Comparison of ENCODE assay signal across 8 cellular contexts in genomic region chr3:197942956-197943556, GRCh38. TPM values are rescaled to one million over a fixed set of nuclear protein-coding genes. Genes with fewer than 3 reads are reported as not detected.
DNase-seq lines count a peak whose midpoint lies in the region; ATAC-seq and TF ChIP-seq lines count a peak whose summit lies in the region.

No MANE protein-coding gene starts in this region.

- no peaks in the 10 kb centered on the region for H3K79me2 ChIP-seq in parathyroid adenoma

- H3K4me1 ChIP-seq in RWPE2 (ENCODE audit: insufficient read depth, poor library complexity, severe bottlenecking) (no peaks in the 10 kb centered on the region), esophagus muscularis mucosa (no peaks in the 10 kb centered on the region), parathyroid adenoma (no peaks in the 10 kb centered on the region)

- intact Hi-C loops in esophagus muscularis mucosa (cut with DNase I): loop anchor here (1.0 kb wide), 1 partner anchor 37 kb away; no protein-coding TSS in a partner anchor

- peak; percentile 65 to 80 for ATAC-seq in activated naive CD4-positive, alpha-beta T cell treated with anti-CD3 and anti-CD28 coated beads, Interleukin-2, amount 50 U/mL, for 72 hours
- ATAC-seq in RWPE2 (ENCODE audit: low read depth) (0 out of 3 replicates have a peak, but pooled peaks have one; percentile 49), GM21423 (IDR thresholded peaks at IDR 0.05; ENCODE audit: unreplicated experiment) (no peak)

- DNase-seq in activated naive CD4-positive, alpha-beta T cell treated with anti-CD3 and anti-CD28 coated beads, Interleukin-2, amount 50 U/mL, for 72 hours (ENCODE audit: low spot score in 2 of 2): no peak
- DNase-seq in activated naive CD4-positive, alpha-beta T cell treated with anti-CD3 and anti-CD28 coated beads, Interleukin-2, amount 50 U/mL, for 16 hours: no peak
- DNase-seq in HT1080 (ENCODE audit: low read depth): peak; percentile 61
- DNase-seq in RWPE2 (ENCODE audit: low spot score): no peak
- DNase-seq in esophagus muscularis mucosa (ENCODE audit: extremely low spot score): no peak
- no peak for DNase-seq in cerebellar nuclear complex (lab: John Stamatoyannopoulos, UW)

- H3K36me3 Mint-ChIP-seq in activated naive CD4-positive, alpha-beta T cell treated with anti-CD3 and anti-CD28 coated beads, Interleukin-2, amount 50 U/mL, for 72 hours: no peaks in the 10 kb centered on the region

- no peak overlapping the region for H2AFZ ChIP-seq in parathyroid adenoma

- TF ChIP-seq CTCF in RWPE2 (IDR thresholded peaks at IDR 0.05; ENCODE audit: poor library complexity, severe bottlenecking): peak; percentile 80
- peak; percentile 57 to 79 (median 62) for TF ChIP-seq CTCF in esophagus muscularis mucosa (IDR thresholded peaks at IDR 0.05)
- TF ChIP-seq CTCF in parathyroid adenoma (IDR thresholded peaks at IDR 0.05): peak; percentile 67

- no peak overlapping the region for H3K27ac ChIP-seq in RWPE2 (ENCODE audit: poor library complexity, severe bottlenecking)
- no peak overlapping the region for H3K27ac ChIP-seq in esophagus muscularis mucosa (replicated peaks in 1 of 4)
- H3K27ac ChIP-seq in parathyroid adenoma: no peak overlapping the region

- 39% methylated on average over 2 of the region's 2 CpGs for WGBS in esophagus muscularis mucosa

- TF ChIP-seq EP300 in esophagus muscularis mucosa (IDR thresholded peaks at IDR 0.05): no peak

- no peak overlapping the region for H3K4me3 ChIP-seq in RWPE2 (ENCODE audit: severe bottlenecking)
- H3K4me3 ChIP-seq in esophagus muscularis mucosa: no peak overlapping the region
- no peak overlapping the region for H3K4me3 ChIP-seq in parathyroid adenoma (ENCODE audit: low read depth, low read length)

- H3K9ac ChIP-seq in parathyroid adenoma: no peak overlapping the region

- no peak overlapping the region for H3K4me2 ChIP-seq in parathyroid adenoma (ENCODE audit: low read length)

- H3K27ac Mint-ChIP-seq in activated naive CD4-positive, alpha-beta T cell treated with anti-CD3 and anti-CD28 coated beads, Interleukin-2, amount 50 U/mL, for 72 hours: peak overlapping the region in 1 of 2 donors; percentile 14

- TF ChIP-seq POLR2A in esophagus muscularis mucosa (IDR thresholded peaks at IDR 0.05; ENCODE audit: low read depth): no peak

- H3K36me3 ChIP-seq in RWPE2 (ENCODE audit: low read depth) (no peaks in the 10 kb centered on the region), esophagus muscularis mucosa (peaks cover 0 to 11% (median 4%) of the 10 kb centered on the region in 4 donors), parathyroid adenoma (ENCODE audit: control insufficient read depth, insufficient read depth, low read length) (no peaks in the 10 kb centered on the region)

- H3K27me3 ChIP-seq in RWPE2 (ENCODE audit: insufficient read depth, poor library complexity, severe bottlenecking): no peaks in the 10 kb centered on the region
- no peaks in the 10 kb centered on the region for H3K27me3 ChIP-seq in esophagus muscularis mucosa
- no peaks in the 10 kb centered on the region for H3K27me3 ChIP-seq in parathyroid adenoma (ENCODE audit: control insufficient read depth, insufficient read depth, low read length)

- H3K9me3 ChIP-seq in RWPE2 (ENCODE audit: severe bottlenecking): no peaks in the 10 kb centered on the region
- no peaks in the 10 kb centered on the region for H3K9me3 ChIP-seq in esophagus muscularis mucosa
- no peaks in the 10 kb centered on the region for H3K9me3 ChIP-seq in parathyroid adenoma (ENCODE audit: control insufficient read depth, low read length)

- H3K9me3 Mint-ChIP-seq in activated naive CD4-positive, alpha-beta T cell treated with anti-CD3 and anti-CD28 coated beads, Interleukin-2, amount 50 U/mL, for 72 hours: no peaks in the 10 kb centered on the region

RNA-seq across cellular contexts. Expression of gene RPL35A, which starts 6.9 kb away (rescaled TPM):
- 1,000 to 10,000 TPM; 1,604 to 1,708 TPM for total RNA-seq in activated naive CD4-positive, alpha-beta T cell treated with anti-CD3 and anti-CD28 coated beads, Interleukin-2, amount 50 U/mL, for 72 hours
- total RNA-seq in HT1080 (2014; rRNA removed; shearing (Covaris generic)): 1,111 and 1,615 TPM in 2 replicates
- polyA plus RNA-seq in HT1080 (2015; cell fraction: cytosol; rRNA removed): 1,847 and 2,021 TPM in 2 replicates
- polyA plus RNA-seq in HT1080 (2015; cell fraction: nucleus; rRNA removed): 593 and 639 TPM in 2 replicates
- 100 to 1,000 TPM; 527 to 724 (median 570) TPM for total RNA-seq in esophagus muscularis mucosa

RNA-seq across cellular contexts. Expression of gene LMLN, which starts 17.0 kb away (rescaled TPM):
- 1 to 10 TPM; 2.4 to 8.4 TPM for total RNA-seq in activated naive CD4-positive, alpha-beta T cell treated with anti-CD3 and anti-CD28 coated beads, Interleukin-2, amount 50 U/mL, for 72 hours
- 2.7 and 3.3 TPM in 2 replicates for total RNA-seq in HT1080 (2014; rRNA removed; shearing (Covaris generic))
- 4.2 and 5.2 TPM in 2 replicates for polyA plus RNA-seq in HT1080 (2015; cell fraction: cytosol; rRNA removed)
- 10.8 and 11.3 TPM in 2 replicates for polyA plus RNA-seq in HT1080 (2015; cell fraction: nucleus; rRNA removed)
- 1 to 10 TPM; 4.1 to 5.5 (median 4.6) TPM for total RNA-seq in esophagus muscularis mucosa
